In the genomic region with DNA sequence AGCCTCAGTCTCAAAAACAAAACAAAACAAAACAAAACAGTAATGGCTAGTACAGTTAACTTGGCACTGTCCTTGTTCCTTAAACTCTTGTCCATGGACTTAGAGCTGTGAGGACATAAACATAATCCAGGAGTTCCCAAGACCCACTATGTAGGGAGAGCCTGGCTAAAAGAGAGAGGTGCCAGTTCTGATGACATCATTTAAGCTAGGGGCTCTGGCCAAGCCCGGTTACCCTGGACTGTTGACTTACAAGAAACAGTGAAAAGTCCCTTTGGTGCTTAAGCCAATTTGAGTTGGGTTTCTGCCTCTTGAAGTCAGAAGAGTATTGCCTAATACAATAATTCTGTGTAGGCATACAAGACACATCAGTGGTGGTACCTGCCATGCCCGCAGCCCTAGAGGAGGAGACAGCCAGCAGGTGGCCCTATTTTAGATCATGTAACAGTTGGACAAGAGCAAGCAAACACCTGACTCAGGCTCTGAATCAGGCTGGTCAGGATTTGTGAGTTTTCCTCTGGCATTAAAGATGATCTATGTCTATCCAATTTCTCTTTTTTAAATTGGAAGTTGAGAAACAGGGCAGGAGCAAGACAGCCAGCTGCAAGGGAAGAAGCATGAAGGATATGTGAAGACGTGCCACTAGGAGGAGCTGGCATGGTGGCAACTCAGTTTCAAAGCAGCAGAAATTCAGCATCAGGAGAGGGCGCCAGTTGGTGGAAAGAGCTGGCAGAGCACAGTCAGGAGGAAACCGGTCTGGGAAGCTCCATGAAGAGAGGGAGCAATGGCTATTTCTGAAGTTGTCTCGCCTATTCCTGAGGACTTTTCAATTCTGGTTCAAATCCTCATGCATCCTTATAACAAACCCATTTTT, we compare ENCODE assay signal across 8 cellular contexts. TPM values are rescaled to one million over a fixed set of nuclear protein-coding genes. Genes with fewer than 3 reads are reported as not detected.
DNase-seq lines count a peak whose midpoint lies in the region; ATAC-seq and TF ChIP-seq lines count a peak whose summit lies in the region.
"Not testable (repeated sequence)": the region's sequence is repeated elsewhere in the genome, so short reads cannot be mapped to it uniquely, and the experiment has no call there.

No MANE protein-coding gene starts in this region.

- H3K27ac ChIP-seq in OCI-LY1 (ENCODE audit: low read depth, low read length, poor library complexity, severe bottlenecking); epithelial cell of prostate: not testable (repeated sequence)

- H3K36me3 ChIP-seq in MG63; OCI-LY1 (ENCODE audit: insufficient read depth, low read length): not testable (repeated sequence)

- H3K9ac ChIP-seq in OCI-LY1 (ENCODE audit: low read length) = not testable (repeated sequence)

- ATAC-seq in GM18907 (IDR thresholded peaks at IDR 0.05; ENCODE audit: unreplicated experiment) = peak; percentile 59
- ATAC-seq in activated T-helper 17 cell treated with anti-CD3 and anti-CD28 coated beads, Interleukin-2, amount 50 U/mL, for 72 hours (replicated peaks) = peak; percentile 59

- H3K4me3 Mint-ChIP-seq in activated T-helper 17 cell treated with anti-CD3 and anti-CD28 coated beads, Interleukin-2, amount 50 U/mL, for 72 hours = not testable (repeated sequence)

- not testable (repeated sequence) for H4K20me1 ChIP-seq in OCI-LY1 (ENCODE audit: insufficient read depth, low read length)

- not testable (repeated sequence) for H3K9me2 ChIP-seq in OCI-LY1 (ENCODE audit: low read depth, low read length)

- H3K4me1 ChIP-seq in OCI-LY1 (ENCODE audit: insufficient read depth, low read length, severe bottlenecking) = not testable (repeated sequence)

- H3K4me1 Mint-ChIP-seq in activated T-helper 17 cell treated with anti-CD3 and anti-CD28 coated beads, Interleukin-2, amount 50 U/mL, for 72 hours = not testable (repeated sequence)

- peak; percentile 53 for DNase-seq in AG20443 (ENCODE audit: low spot score)
- DNase-seq in MG63 = peak; percentile 68
- peak; percentile 26 for DNase-seq in epithelial cell of prostate (ENCODE audit: low read depth, low spot score)
- peak; percentile 25 for DNase-seq in kidney glomerular epithelial cell (lab: John Stamatoyannopoulos, UW)
- DNase-seq in renal cortical epithelial cell (ENCODE audit: low read depth) = peak; percentile 66

- not testable (repeated sequence) for H2AFZ ChIP-seq in OCI-LY1 (ENCODE audit: low read length)

- H3K36me3 Mint-ChIP-seq in activated T-helper 17 cell treated with anti-CD3 and anti-CD28 coated beads, Interleukin-2, amount 50 U/mL, for 72 hours (ENCODE audit: low read depth) = not testable (repeated sequence)

- H3F3A ChIP-seq in OCI-LY1 (ENCODE audit: insufficient read depth, low read length) = not testable (repeated sequence)

- H3K9me3 Mint-ChIP-seq in activated T-helper 17 cell treated with anti-CD3 and anti-CD28 coated beads, Interleukin-2, amount 50 U/mL, for 72 hours = not testable (repeated sequence)

- H3K79me2 ChIP-seq in OCI-LY1 (ENCODE audit: insufficient read depth, low read length) = not testable (repeated sequence)

- not testable (repeated sequence) for H3K9me3 ChIP-seq in MG63; OCI-LY1 (ENCODE audit: low read length)

- TF ChIP-seq CTCF in OCI-LY1 (IDR thresholded peaks at IDR 0.05; ENCODE audit: low read length) = peak; percentile 60

- not testable (repeated sequence) for H3K4me3 ChIP-seq in MG63; OCI-LY1 (ENCODE audit: low read depth, low read length, poor library complexity, severe bottlenecking)

- H3K27me3 Mint-ChIP-seq in activated T-helper 17 cell treated with anti-CD3 and anti-CD28 coated beads, Interleukin-2, amount 50 U/mL, for 72 hours = not testable (repeated sequence)

- not testable (repeated sequence) for H3K4me2 ChIP-seq in OCI-LY1 (ENCODE audit: low read length)

- H3K27ac Mint-ChIP-seq in activated T-helper 17 cell treated with anti-CD3 and anti-CD28 coated beads, Interleukin-2, amount 50 U/mL, for 72 hours = not testable (repeated sequence)

- not testable (repeated sequence) for H3K27me3 ChIP-seq in MG63; OCI-LY1 (ENCODE audit: insufficient read depth, low read length)

RNA-seq across cellular contexts. Expression of a gene that starts 12.2 kb away (rescaled TPM):
- total RNA-seq in MG63 (2014; rRNA removed; shearing (Covaris generic); ENCODE audit: low replicate concordance) = 0.26 and 1.1 TPM in 2 replicates
- under 1 TPM; 0.11 to 0.37 TPM for total RNA-seq in activated T-helper 17 cell treated with anti-CD3 and anti-CD28 coated beads, Interleukin-2, amount 50 U/mL, for 72 hours
- total RNA-seq in renal cortical epithelial cell = 0.52 and 2.3 TPM in 2 replicates
